ENCODE assay signal across 11 cellular contexts in the genomic region with DNA sequence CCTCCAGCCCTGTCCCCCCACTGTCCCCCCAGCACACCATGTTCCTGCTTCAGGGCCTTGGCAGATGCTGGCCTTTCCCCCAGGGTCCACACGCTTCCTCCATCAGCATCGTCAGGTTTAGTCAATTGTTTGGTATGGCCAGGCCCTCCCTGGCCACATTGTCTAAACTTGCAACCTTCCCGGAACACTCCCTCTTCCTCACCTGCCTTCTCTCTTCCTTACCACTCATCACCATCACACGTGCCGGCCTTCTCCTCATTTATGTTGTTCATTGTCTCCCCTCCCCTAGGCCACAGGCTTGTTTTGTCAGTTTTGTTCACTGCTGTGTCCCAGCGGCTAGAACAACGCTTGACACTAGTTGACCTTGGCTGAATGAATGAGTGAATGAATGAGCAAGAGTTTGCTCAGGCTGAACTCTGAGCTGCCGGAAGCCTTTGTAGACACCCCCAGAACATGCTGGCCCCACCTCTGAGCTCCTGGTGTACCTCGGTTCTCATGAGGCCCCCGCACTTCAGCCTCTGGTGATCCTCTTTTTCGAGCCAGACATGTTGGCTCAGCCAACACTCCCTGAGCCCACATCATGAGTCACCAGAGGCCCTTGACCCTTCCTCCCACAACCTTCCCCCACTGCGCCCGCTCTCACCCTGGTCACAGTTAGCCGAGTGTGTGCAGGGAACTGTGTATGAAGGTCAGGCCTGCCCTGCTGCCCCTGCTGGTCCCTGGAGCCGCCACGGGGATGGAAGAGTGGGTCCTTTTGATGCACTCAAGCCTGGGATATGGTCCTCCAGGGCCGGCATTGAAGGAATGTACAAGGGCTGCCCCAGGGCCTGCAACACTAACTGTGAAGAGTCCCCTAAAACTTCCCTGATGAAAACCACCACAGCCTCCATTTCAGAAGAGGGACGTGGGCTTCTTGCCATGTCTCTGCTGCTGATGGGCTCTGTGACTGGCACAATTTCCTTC. TPM values are rescaled to one million over a fixed set of nuclear protein-coding genes. Genes with fewer than 3 reads are reported as not detected.
DNase-seq lines count a peak whose midpoint lies in the region; ATAC-seq, FAIRE-seq and TF ChIP-seq lines count a peak whose summit lies in the region.
"Had no signal": no experiment of that assay in that cellular context is flagged by ENCODE, and none has a peak within 500 bp of the region (broad histone marks: within the 10 kb centered on the region; RNA-seq: fewer than 3 reads in every experiment).

No MANE protein-coding gene starts in this region.

- no peak for TF ChIP-seq POLR2A in H1 (IDR thresholded peaks at IDR 0.05; ENCODE audit: control extremely low read depth in 1 of 2, low read depth in 2 of 2, low read length in 2 of 2)

- no peak overlapping the region for H4K8ac ChIP-seq in H1 (ENCODE audit: extremely low read depth, insufficient read depth, low read length)

- DNase-seq in stimulated activated naive CD8-positive, alpha-beta T cell treated with anti-CD3 and anti-CD28 coated beads, Interleukin-15, amount 100 ng/mL, for 72 hours: no peak
- DNase-seq in H1 (ENCODE audit: low read depth in 1 of 2, low spot score in 2 of 2) (no peak), DMS 273 treated with DMSO at 0.1 percent for 48 hours (lab: John Stamatoyannopoulos, UW) (no peak), dedifferentiated amniotic fluid mesenchymal stem cell (ENCODE audit: extremely low spot score) (no peak)
- DNase-seq: C1 segment of cervical spinal cord; effector memory CD8-positive, alpha-beta T cell had no signal

- peak overlapping the region; percentile 1 for H3K27ac Mint-ChIP-seq in stimulated activated naive CD8-positive, alpha-beta T cell treated with anti-CD3 and anti-CD28 coated beads, Interleukin-15, Interleukin-2, amounts not matched to agents 100 ng/mL and 50 ng/mL, for 24 hours
- no peak overlapping the region for H3K27ac Mint-ChIP-seq in stimulated activated naive CD8-positive, alpha-beta T cell treated with anti-CD3 and anti-CD28 coated beads, Interleukin-15, amount 100 ng/mL, for 72 hours

- TF ChIP-seq EP300 in H1 (IDR thresholded peaks at IDR 0.05; ENCODE audit: borderline replicate concordance in 1 of 2, low read depth in 2 of 2, low read length in 2 of 2): no peak

- no peaks in the 10 kb centered on the region for H3K79me2 ChIP-seq in H1 (ENCODE audit: control insufficient read depth in 1 of 2, insufficient read depth in 2 of 2, low read length in 2 of 2)

- H3K56ac ChIP-seq in H1 (replicated peaks; ENCODE audit: insufficient read length, low read depth, low read length): no peak overlapping the region

- H4K5ac ChIP-seq in H1 (ENCODE audit: insufficient read length, low read depth, low read length): no peak overlapping the region

- H3K23me2 ChIP-seq in H1 (ENCODE audit: low read depth, low read length): no peaks in the 10 kb centered on the region

- CTCF ChIA-PET in H1 (lab: Charles Lee; ENCODE audit: partially characterized antibody): interaction anchor here (0.6 to 5.0 kb wide), 6 partner anchors 12 to 608 kb away, joined by 3 to 20 read pairs (median 4); no protein-coding TSS in a partner anchor

- no peaks in the 10 kb centered on the region for H3K9me3 Mint-ChIP-seq in stimulated activated naive CD8-positive, alpha-beta T cell treated with anti-CD3 and anti-CD28 coated beads, Interleukin-15, Interleukin-2, amounts not matched to agents 100 ng/mL and 50 ng/mL, for 24 hours
- H3K9me3 Mint-ChIP-seq in stimulated activated naive CD8-positive, alpha-beta T cell treated with anti-CD3 and anti-CD28 coated beads, Interleukin-15, amount 100 ng/mL, for 72 hours: no peaks in the 10 kb centered on the region
- H3K9me3 Mint-ChIP-seq: effector memory CD8-positive, alpha-beta T cell had no signal

- H3K36me3 Mint-ChIP-seq in stimulated activated naive CD8-positive, alpha-beta T cell treated with anti-CD3 and anti-CD28 coated beads, Interleukin-15, Interleukin-2, amounts not matched to agents 100 ng/mL and 50 ng/mL, for 24 hours (ENCODE audit: low read depth): no peaks in the 10 kb centered on the region

- H2AK5ac ChIP-seq in H1 (ENCODE audit: low read depth, low read length): 0 out of 2 replicates have a peak overlapping the region, but pooled peaks have one; percentile 90

- H4K91ac ChIP-seq in H1 (replicated peaks; ENCODE audit: insufficient read length, low read length): no peak overlapping the region

- H3K4me3 Mint-ChIP-seq in stimulated activated naive CD8-positive, alpha-beta T cell treated with anti-CD3 and anti-CD28 coated beads, Interleukin-15, Interleukin-2, amounts not matched to agents 100 ng/mL and 50 ng/mL, for 24 hours: no peak overlapping the region
- H3K4me3 Mint-ChIP-seq in stimulated activated naive CD8-positive, alpha-beta T cell treated with anti-CD3 and anti-CD28 coated beads, Interleukin-15, amount 100 ng/mL, for 72 hours: no peak overlapping the region
- H3K4me3 Mint-ChIP-seq: effector memory CD8-positive, alpha-beta T cell had no signal

- no peaks in the 10 kb centered on the region for H4K20me1 ChIP-seq in H1 (replicated peaks in 1 of 2; ENCODE audit: control insufficient read depth in 1 of 2, insufficient read depth in 2 of 2, low read length in 2 of 2)

- H3K23ac ChIP-seq in H1 (ENCODE audit: insufficient read length): no peak overlapping the region

- FAIRE-seq in H1 (lab: Jason Lieb, UNC): no peak

- no peak overlapping the region for H2BK120ac ChIP-seq in H1 (replicated peaks; ENCODE audit: low read depth, low read length)

- ATAC-seq in stimulated activated naive CD8-positive, alpha-beta T cell treated with anti-CD3 and anti-CD28 coated beads, Interleukin-15, amount 100 ng/mL, for 72 hours: no peak
- ATAC-seq in HG02840 (IDR thresholded peaks at IDR 0.05; ENCODE audit: low FRiP score, unreplicated experiment): no peak
- ATAC-seq in GM18861 (IDR thresholded peaks at IDR 0.05; ENCODE audit: unreplicated experiment): no peak
- ATAC-seq: effector memory CD8-positive, alpha-beta T cell had no signal

- no peak overlapping the region for H3K4me2 ChIP-seq in H1 (ENCODE audit: insufficient read depth in 1 of 2, low read depth in 2 of 2, low read length in 2 of 2)

- H3K9me3 ChIP-seq in H1 (ENCODE audit: insufficient read depth in 2 of 2, low read depth in 1 of 2, low read length in 1 of 2): no peaks in the 10 kb centered on the region
- H3K9me3 ChIP-seq in mesodermal cell (ENCODE audit: control insufficient read depth, low read length): no peaks in the 10 kb centered on the region

- H3K14ac ChIP-seq in H1 (ENCODE audit: insufficient read length): no peak overlapping the region

- H3K36me3 ChIP-seq in H1 (ENCODE audit: control insufficient read depth in 2 of 4, insufficient read depth in 4 of 4, low read length in 3 of 4) (no peaks in the 10 kb centered on the region), mesodermal cell (ENCODE audit: control insufficient read depth, insufficient read depth, low read length) (no peaks in the 10 kb centered on the region)

- H3K4me1 ChIP-seq in H1 (replicated peaks in 1 of 4; ENCODE audit: control insufficient read depth in 3 of 4, insufficient read depth in 4 of 4, low read length in 3 of 4) (peaks cover 4 to 10% (median 5%) of the 10 kb centered on the region in 4 experiments; a peak in 6 of 7 replicates), mesodermal cell (ENCODE audit: control insufficient read depth, insufficient read depth, low read length, poor library complexity, severe bottlenecking) (peaks cover 62% of the 10 kb centered on the region)

- H2BK12ac ChIP-seq in H1 (ENCODE audit: low read depth, low read length): 0 out of 2 replicates have a peak overlapping the region, but pooled peaks have one; percentile 39

- no peak overlapping the region for H2AFZ ChIP-seq in H1 (ENCODE audit: low read length)

- H2BK15ac ChIP-seq in H1 (ENCODE audit: low read length): 0 out of 2 replicates have a peak overlapping the region, but pooled peaks have one; percentile 61

- no peaks in the 10 kb centered on the region for H3K27me3 Mint-ChIP-seq in stimulated activated naive CD8-positive, alpha-beta T cell treated with anti-CD3 and anti-CD28 coated beads, Interleukin-15, Interleukin-2, amounts not matched to agents 100 ng/mL and 50 ng/mL, for 24 hours
- H3K27me3 Mint-ChIP-seq in stimulated activated naive CD8-positive, alpha-beta T cell treated with anti-CD3 and anti-CD28 coated beads, Interleukin-15, amount 100 ng/mL, for 72 hours: no peaks in the 10 kb centered on the region
- H3K27me3 Mint-ChIP-seq: effector memory CD8-positive, alpha-beta T cell had no signal

- H2BK20ac ChIP-seq in H1 (ENCODE audit: low read length): 0 out of 2 replicates have a peak overlapping the region, but pooled peaks have one; percentile 72

- H2BK5ac ChIP-seq in H1 (ENCODE audit: low read depth, low read length): no peak overlapping the region

- no peak for TF ChIP-seq RAD21 in H1 (IDR thresholded peaks at IDR 0.05 in 1 of 2, conservative IDR thresholded peaks at IDR 0.05 in 1 of 2; ENCODE audit: low read depth in 2 of 2, low read length in 2 of 2)

- no peak overlapping the region; the same call in 1 of the 2 replicates for H3K18ac ChIP-seq in H1 (ENCODE audit: extremely low read depth, low read length)

- no peak for TF ChIP-seq CTCF in H1 (IDR thresholded peaks at IDR 0.05; ENCODE audit: control extremely low read depth in 1 of 3, insufficient read depth in 1 of 3, low read depth in 1 of 3, low read length in 3 of 3)

- no peak overlapping the region for H3K9ac ChIP-seq in H1 (replicated peaks in 1 of 4; ENCODE audit: extremely low read depth in 1 of 4, low read depth in 3 of 4, low read length in 3 of 4)

- peaks cover 30% of the 10 kb centered on the region for H3K4me1 Mint-ChIP-seq in stimulated activated naive CD8-positive, alpha-beta T cell treated with anti-CD3 and anti-CD28 coated beads, Interleukin-15, Interleukin-2, amounts not matched to agents 100 ng/mL and 50 ng/mL, for 24 hours (ENCODE audit: low read depth)
- peaks cover 19% of the 10 kb centered on the region for H3K4me1 Mint-ChIP-seq in stimulated activated naive CD8-positive, alpha-beta T cell treated with anti-CD3 and anti-CD28 coated beads, Interleukin-15, amount 100 ng/mL, for 72 hours

- WGBS in H1 (ENCODE audit: extremely low coverage in 1 of 2, insufficient coverage in 1 of 2, insufficient read length in 1 of 2, insufficient replicate concordance in 2 of 2, low coverage in 1 of 2, low lambda C conversion rate in 2 of 2, missing lambda C conversion rate in 1 of 2), 2 experiments: 89% methylated on average over 17 of the region's 18 CpGs; no CpG with 5 or more reads in 1 of the 2 experiments
- WGBS in mesodermal cell (ENCODE audit: insufficient coverage in 2 of 2), 2 experiments: 86 to 99% methylated on average over 9 to 17 of the region's 18 CpGs

- H3K27ac ChIP-seq in H1 (ENCODE audit: low read depth, low read length): no peak overlapping the region
- peak overlapping the region; percentile 62 for H3K27ac ChIP-seq in mesodermal cell (ENCODE audit: low read depth, low read length, severe bottlenecking)
- H3K27ac ChIP-seq: SK-N-MC had no signal

- H3K79me1 ChIP-seq in H1 (ENCODE audit: low read depth, low read length): no peaks in the 10 kb centered on the region

- POLR2A ChIA-PET in H1 (lab: Charles Lee; ENCODE audit: partially characterized antibody): no interaction called here

- H3K27me3 ChIP-seq in H1 (replicated peaks in 1 of 4; ENCODE audit: control insufficient read depth in 3 of 4, extremely low read depth in 1 of 4, insufficient read depth in 3 of 4, low read length in 3 of 4): peaks cover 0 to 2% (median 0%) of the 10 kb centered on the region in 4 experiments; a peak in 1 of 7 replicates

- no peak overlapping the region for H3K4ac ChIP-seq in H1 (replicated peaks; ENCODE audit: insufficient read length, low read depth, low read length)

- H3K4me3 ChIP-seq in H1 (ENCODE audit: extremely low read depth in 1 of 4, insufficient read depth in 2 of 4, low read depth in 3 of 4, low read length in 4 of 4): no peak overlapping the region
- H3K4me3 ChIP-seq in mesodermal cell (ENCODE audit: extremely low read depth, insufficient read depth, low read length, poor library complexity, severe bottlenecking): no peak overlapping the region
- H3K4me3 ChIP-seq: SK-N-MC had no signal

RNA-seq across cellular contexts. Expression of a gene that starts 57.5 kb away (rescaled TPM):
- 11.1 and 11.2 TPM in 2 replicates for total RNA-seq in H1 (2021; fragmentation: NEBNext Ultra II Directional; extraction: Animal tissue kit (Norgen Biotek cat#: 25700))
- polyA plus RNA-seq in H1 (2011; rRNA removed): 11.3 and 16.1 TPM in 2 replicates
- polyA plus RNA-seq in H1 (2011; cell fraction: cytosol; rRNA removed): 11.0 TPM
- 19.6 TPM for polyA plus RNA-seq in H1 (2011; cell fraction: nucleus; rRNA removed)
- polyA plus RNA-seq in H1 (2012, experiment 1 of 2): 9.2 to 14.1 TPM (median 13.6 TPM) in 4 replicates
- polyA plus RNA-seq in H1 (2012, experiment 2 of 2): 16.1 TPM
- polyA plus RNA-seq in H1 (2013, experiment 1 of 2): 8.8 TPM
- polyA plus RNA-seq in H1 (2013, experiment 2 of 2): 7.7 TPM
- polyA minus RNA-seq in H1 (2011; rRNA and poly(A)+ RNA removed): 9.0 and 12.8 TPM in 2 replicates
- polyA minus RNA-seq in H1 (2011; cell fraction: cytosol; rRNA and poly(A)+ RNA removed): 4.8 TPM
- 22.9 TPM for polyA minus RNA-seq in H1 (2011; cell fraction: nucleus; rRNA and poly(A)+ RNA removed)
- 22.0 TPM for polyA plus RNA-seq in mesodermal cell (2013, experiment 1 of 2)
- 18.7 TPM for polyA plus RNA-seq in mesodermal cell (2013, experiment 2 of 2)
